In genomic region chr19:33464733-33465115, GRCh38 we compare ENCODE assay signal across 24 cellular contexts.
"Had no signal": no experiment of that assay in that cellular context is flagged by ENCODE, and none has a peak within 500 bp of the region (broad histone marks: within the 10 kb centered on the region; RNA-seq: fewer than 3 reads in every experiment).

No MANE protein-coding gene starts in this region.

- ATAC-seq: activated CD8-positive, alpha-beta T cell treated with anti-CD3 and anti-CD28 coated beads for 36 hours; activated T-cell treated with anti-CD3 and anti-CD28 coated beads, Interleukin-2, amount 50 U/mL, for 4 hours; PC-3 had no signal

- H3K27me3 ChIP-seq: brain microvascular endothelial cell, MG63, Peyer's patch had no signal

- H3K4me1 ChIP-seq: Peyer's patch had no signal

- H3K27ac ChIP-seq: brain microvascular endothelial cell, Peyer's patch had no signal

- H3K9me3 ChIP-seq: MG63, Peyer's patch had no signal

- H3K4me3 ChIP-seq: MG63, Peyer's patch had no signal

- H3K36me3 ChIP-seq: brain microvascular endothelial cell, MG63 had no signal

- DNase-seq: activated CD4-positive, alpha-beta T cell treated with anti-CD3 and anti-CD28 coated beads, Interleukin-2, amount 10 ng/mL, durations not matched to agents 24 days and 14 days; activated CD4-positive, alpha-beta T cell treated with anti-CD3 and anti-CD28 coated beads, Interleukin-2, amount 50 U/mL, for 4 hours; activated CD8-positive, alpha-beta T cell treated with anti-CD3 and anti-CD28 coated beads for 36 hours; activated naive CD4-positive, alpha-beta T cell; activated naive CD4-positive, alpha-beta T cell treated with anti-CD3 and anti-CD28 coated beads, Interleukin-2, amount 50 U/mL, for 16 hours; activated naive CD8-positive, alpha-beta T cell treated with anti-CD3 and anti-CD28 coated beads for 36 hours; activated T-cell treated with anti-CD3 and anti-CD28 coated beads, Interleukin-2, amount 50 U/mL, for 4 hours; amniotic stem cell; brain microvascular endothelial cell; Kasumi-1; KG1; MG63; NCI-H1048; NCI-H1436 treated with DMSO at 0.1 percent for 48 hours; NCI-H1694 treated with DMSO at 0.1 percent for 48 hours; NCI-H2029; NCI-H510A; NCI-H526; NCI-H748 treated with DMSO at 0.1 percent for 48 hours; NK-92 treated with Interleukin-12 subunit alpha and Interleukin-12 subunit beta, amount 100 ng/mL, for 24 hours; PC-3; RPMI8226; SIG-M5 had no signal
